In the genomic region with DNA sequence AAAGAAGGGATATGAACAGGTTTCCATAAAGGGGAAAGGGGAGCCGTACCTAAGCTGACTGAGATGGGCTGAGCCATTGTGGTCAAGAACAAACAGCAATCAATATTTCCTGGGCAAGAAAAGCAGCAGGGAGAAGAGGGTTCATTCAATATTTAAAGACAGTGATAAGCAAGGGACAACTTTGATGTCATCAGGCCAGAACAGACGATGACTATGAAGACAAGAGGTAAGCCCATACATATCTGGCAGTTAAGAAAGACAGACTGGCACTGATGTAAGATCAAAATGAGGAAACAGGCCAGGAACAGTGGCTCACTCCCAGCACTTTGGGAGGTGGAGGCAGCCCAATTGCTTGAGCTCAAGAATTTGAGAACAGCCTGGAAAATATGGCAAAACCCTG, we compare ENCODE assay signal across 21 cellular contexts. TPM values are rescaled to one million over a fixed set of nuclear protein-coding genes. Genes with fewer than 3 reads are reported as not detected.
DNase-seq lines count a peak whose midpoint lies in the region; ATAC-seq and TF ChIP-seq lines count a peak whose summit lies in the region.
"Had no signal": no experiment of that assay in that cellular context is flagged by ENCODE, and none has a peak within 500 bp of the region (broad histone marks: within the 10 kb centered on the region; RNA-seq: fewer than 3 reads in every experiment).

No MANE protein-coding gene starts in this region.

- no peaks in the 10 kb centered on the region for H3K9me3 Mint-ChIP-seq in activated CD4-positive, alpha-beta T cell treated with anti-CD3 and anti-CD28 coated beads, Interleukin-2, amount 10 ng/mL, durations not matched to agents 24 days and 14 days
- H3K9me3 Mint-ChIP-seq in glutamatergic neuron (ENCODE audit: unreplicated experiment) = peaks cover 8% of the 10 kb centered on the region
- H3K9me3 Mint-ChIP-seq: CD4-positive, alpha-beta T cell; CD8-positive, alpha-beta memory T cell; HFFc6 had no signal

- TF ChIP-seq CTCF in glutamatergic neuron (IDR thresholded peaks at IDR 0.05; ENCODE audit: partially characterized antibody, unreplicated experiment) = no peak
- TF ChIP-seq CTCF in spleen (IDR thresholded peaks at IDR 0.05 in 8 of 11, conservative IDR thresholded peaks at IDR 0.05 in 3 of 11) = no peak

- H3K9me3 ChIP-seq in spleen = no peaks in the 10 kb centered on the region
- H3K9me3 ChIP-seq: A549; BE2C; BLaER1 treated with 17β-estradiol and CSF1 and Interleukin-3, amounts not matched to agents 10 nM and 100 nM; HAP-1 had no signal

- H3K27me3 ChIP-seq in spleen (replicated peaks in 1 of 7) = no peaks in the 10 kb centered on the region
- H3K27me3 ChIP-seq: BE2C; BLaER1 treated with 17β-estradiol and CSF1 and Interleukin-3, amounts not matched to agents 10 nM and 100 nM had no signal

- H3K4me1 Mint-ChIP-seq in activated CD4-positive, alpha-beta T cell treated with anti-CD3 and anti-CD28 coated beads, Interleukin-2, amount 10 ng/mL, durations not matched to agents 24 days and 14 days = peaks cover 2% of the 10 kb centered on the region
- H3K4me1 Mint-ChIP-seq in glutamatergic neuron (ENCODE audit: low read depth, unreplicated experiment) = peaks cover 18% of the 10 kb centered on the region
- H3K4me1 Mint-ChIP-seq: CD8-positive, alpha-beta memory T cell had no signal

- no peak overlapping the region for H3K4me3 ChIP-seq in spleen
- H3K4me3 ChIP-seq: A549; BLaER1 treated with 17β-estradiol and CSF1 and Interleukin-3, amounts not matched to agents 10 nM and 100 nM; HAP-1 had no signal

- H3K27ac ChIP-seq in spleen = no peak overlapping the region
- H3K27ac ChIP-seq: A549; BLaER1 treated with 17β-estradiol and CSF1 and Interleukin-3, amounts not matched to agents 10 nM and 100 nM had no signal

- H3K27ac Mint-ChIP-seq in activated CD4-positive, alpha-beta T cell treated with anti-CD3 and anti-CD28 coated beads, Interleukin-2, amount 10 ng/mL, durations not matched to agents 24 days and 14 days = no peak overlapping the region
- H3K27ac Mint-ChIP-seq in glutamatergic neuron (ENCODE audit: unreplicated experiment) = no peak overlapping the region
- H3K27ac Mint-ChIP-seq: CD14-positive monocyte; CD4-positive, alpha-beta T cell; CD8-positive, alpha-beta memory T cell; HFFc6 had no signal

- no peaks in the 10 kb centered on the region for H3K4me1 ChIP-seq in spleen
- H3K4me1 ChIP-seq: A549, BE2C, HAP-1 had no signal

- H3K4me3 Mint-ChIP-seq in activated CD4-positive, alpha-beta T cell treated with anti-CD3 and anti-CD28 coated beads, Interleukin-2, amount 10 ng/mL, durations not matched to agents 24 days and 14 days = no peak overlapping the region
- H3K4me3 Mint-ChIP-seq in glutamatergic neuron (ENCODE audit: unreplicated experiment) = peak overlapping the region; percentile 26
- H3K4me3 Mint-ChIP-seq: CD14-positive monocyte; CD4-positive, alpha-beta T cell; CD8-positive, alpha-beta memory T cell; HFFc6 had no signal

- no peaks in the 10 kb centered on the region for H3K36me3 Mint-ChIP-seq in activated CD4-positive, alpha-beta T cell treated with anti-CD3 and anti-CD28 coated beads, Interleukin-2, amount 10 ng/mL, durations not matched to agents 24 days and 14 days (ENCODE audit: low read depth)
- no peaks in the 10 kb centered on the region for H3K36me3 Mint-ChIP-seq in glutamatergic neuron (ENCODE audit: unreplicated experiment)
- H3K36me3 Mint-ChIP-seq: CD14-positive monocyte; CD8-positive, alpha-beta memory T cell had no signal

- no peaks in the 10 kb centered on the region for H3K36me3 ChIP-seq in spleen
- H3K36me3 ChIP-seq: BE2C; BLaER1 treated with 17β-estradiol and CSF1 and Interleukin-3, amounts not matched to agents 10 nM and 100 nM; HAP-1 had no signal

- intact Hi-C loops in activated CD4-positive, alpha-beta T cell treated with anti-CD3 and anti-CD28 coated beads, Interleukin-2, amount 10 ng/mL, durations not matched to agents 24 days and 14 days (cut with micrococcal nuclease) = no loop called here
- intact Hi-C loops in spleen (cut with DNase I; ENCODE audit: low total_unique reads) = loop anchor here (10.0 kb wide), 1 partner anchor 139 kb away; no protein-coding TSS in a partner anchor

- H3K27me3 Mint-ChIP-seq in activated CD4-positive, alpha-beta T cell treated with anti-CD3 and anti-CD28 coated beads, Interleukin-2, amount 10 ng/mL, durations not matched to agents 24 days and 14 days = peaks cover 4% of the 10 kb centered on the region
- H3K27me3 Mint-ChIP-seq in glutamatergic neuron (ENCODE audit: unreplicated experiment) = no peaks in the 10 kb centered on the region
- H3K27me3 Mint-ChIP-seq: CD4-positive, alpha-beta T cell had no signal

- no peak for TF ChIP-seq POLR2A in spleen (IDR thresholded peaks at IDR 0.05)

- no peak for ATAC-seq in HG03460 (IDR thresholded peaks at IDR 0.05; ENCODE audit: unreplicated experiment)
- ATAC-seq: A549 had no signal

- peak; percentile 29 for DNase-seq in activated CD4-positive, alpha-beta T cell treated with anti-CD3 and anti-CD28 coated beads, Interleukin-2, amount 10 ng/mL, durations not matched to agents 24 days and 14 days
- no peak for DNase-seq in activated CD4-positive, alpha-beta T cell treated with anti-CD3 and anti-CD28 coated beads for 1 hour
- DNase-seq in MV-4-11 (lab: John Stamatoyannopoulos, UW) = peak; percentile 50
- DNase-seq in glutamatergic neuron = no peak
- DNase-seq in anterior cingulate cortex (lab: John Stamatoyannopoulos, UW) = no peak
- DNase-seq in spleen = no peak
- DNase-seq: 8988T; ACHN; AML-193; BE2C; CD4-positive, alpha-beta T cell; CD8-positive, alpha-beta memory T cell; DMS 273 treated with DMSO at 0.1 percent for 48 hours; DND-41; GOT3; HFFc6 had no signal

- WGBS in spleen, 5 donors = 62 to 84% (median 67%) methylated on average over 2 of the region's 2 CpGs

RNA-seq across cellular contexts. Expression of a gene that starts 2.4 kb away (rescaled TPM):
- total RNA-seq in activated CD4-positive, alpha-beta T cell treated with anti-CD3 and anti-CD28 coated beads, Interleukin-2, amount 10 ng/mL, durations not matched to agents 24 days and 14 days = not detected in 2 replicates
- total RNA-seq in glutamatergic neuron (ENCODE audit: unreplicated experiment) (not detected), spleen (not detected)
- polyA plus RNA-seq in spleen = not detected
- total RNA-seq: CD4-positive, alpha-beta T cell; CD8-positive, alpha-beta memory T cell; HFFc6 had no signal
- polyA plus RNA-seq: A549; CD14-positive monocyte; CD8-positive, alpha-beta memory T cell had no signal

RNA-seq across cellular contexts. Expression of a gene that starts 12.4 kb away (rescaled TPM):
- not detected in 2 replicates for total RNA-seq in activated CD4-positive, alpha-beta T cell treated with anti-CD3 and anti-CD28 coated beads, Interleukin-2, amount 10 ng/mL, durations not matched to agents 24 days and 14 days
- total RNA-seq in glutamatergic neuron (ENCODE audit: unreplicated experiment) = not detected
- not detected for total RNA-seq in spleen
- polyA plus RNA-seq in spleen = not detected
- total RNA-seq: CD4-positive, alpha-beta T cell; CD8-positive, alpha-beta memory T cell; HFFc6 had no signal
- polyA plus RNA-seq: A549; CD14-positive monocyte; CD8-positive, alpha-beta memory T cell had no signal

RNA-seq across cellular contexts. Expression of a gene that starts 32.9 kb away (rescaled TPM):
- total RNA-seq in activated CD4-positive, alpha-beta T cell treated with anti-CD3 and anti-CD28 coated beads, Interleukin-2, amount 10 ng/mL, durations not matched to agents 24 days and 14 days = not detected in 2 replicates
- not detected for total RNA-seq in glutamatergic neuron (ENCODE audit: unreplicated experiment)
- total RNA-seq in spleen = not detected
- not detected for polyA plus RNA-seq in spleen
- total RNA-seq: CD4-positive, alpha-beta T cell; CD8-positive, alpha-beta memory T cell; HFFc6 had no signal
- polyA plus RNA-seq: A549; CD14-positive monocyte; CD8-positive, alpha-beta memory T cell had no signal

RNA-seq across cellular contexts. Expression of a gene that starts 49.3 kb away (rescaled TPM):
- total RNA-seq in activated CD4-positive, alpha-beta T cell treated with anti-CD3 and anti-CD28 coated beads, Interleukin-2, amount 10 ng/mL, durations not matched to agents 24 days and 14 days = not detected in 2 replicates
- total RNA-seq in glutamatergic neuron (ENCODE audit: unreplicated experiment) = not detected
- not detected for total RNA-seq in spleen
- not detected for polyA plus RNA-seq in spleen
- total RNA-seq: CD4-positive, alpha-beta T cell; CD8-positive, alpha-beta memory T cell; HFFc6 had no signal
- polyA plus RNA-seq: A549; CD14-positive monocyte; CD8-positive, alpha-beta memory T cell had no signal

Comparison
In these comparisons a context has a peak if more than half of its experiments do, and no peak if none do; other contexts are left out.
1. DNase-seq: peak in activated CD4-positive, alpha-beta T cell treated with anti-CD3 and anti-CD28 coated beads, Interleukin-2, amount 10 ng/mL, durations not matched to agents 24 days and 14 days (single experiment) and MV-4-11 (single experiment); none in activated CD4-positive, alpha-beta T cell treated with anti-CD3 and anti-CD28 coated beads for 1 hour (single experiment), glutamatergic neuron (single experiment), anterior cingulate cortex (0 of 58) and spleen (single experiment).